In the genomic region with DNA sequence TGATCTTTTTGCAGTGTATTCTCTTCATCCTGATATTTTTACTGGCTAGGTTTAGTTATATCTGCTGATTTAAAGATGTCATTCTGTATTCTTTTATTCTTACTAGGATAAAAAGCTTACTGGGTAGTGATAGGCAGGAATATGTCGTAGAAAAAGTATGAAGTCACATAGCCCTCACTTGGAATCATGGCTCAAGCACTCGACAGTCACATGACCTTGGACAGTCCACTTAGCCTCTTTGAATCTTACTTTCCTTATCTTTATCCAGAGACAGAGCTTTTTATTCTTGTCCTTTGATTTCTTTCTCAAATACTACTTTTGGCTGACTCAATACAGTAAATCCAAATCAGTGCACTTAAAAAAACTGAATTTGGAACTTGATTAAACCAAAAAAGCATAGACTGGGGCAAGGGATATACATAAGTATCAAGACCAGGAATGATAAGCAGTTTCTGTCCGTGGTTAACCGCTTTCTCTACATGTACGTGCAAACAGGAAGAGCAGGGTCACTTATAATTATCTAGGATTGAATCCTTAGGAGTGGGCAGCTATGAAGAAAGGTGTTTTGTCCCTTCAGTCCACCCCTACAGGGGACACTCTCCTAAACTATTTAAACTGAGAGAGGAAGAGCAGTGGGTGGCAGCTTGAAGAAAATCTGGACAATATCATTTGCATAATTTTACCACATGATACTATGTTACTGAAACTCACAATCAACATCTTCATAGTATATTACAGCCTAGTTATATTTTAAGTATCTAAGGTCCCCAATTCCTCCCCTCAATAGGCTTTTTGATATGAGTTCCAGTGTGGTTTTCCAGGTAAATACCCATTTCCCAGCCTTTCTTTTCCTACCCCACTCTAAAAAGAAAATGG, we compare ENCODE assay signal across 20 cellular contexts. TPM values are rescaled to one million over a fixed set of nuclear protein-coding genes. Genes with fewer than 3 reads are reported as not detected.
DNase-seq lines count a peak whose midpoint lies in the region; ATAC-seq and TF ChIP-seq lines count a peak whose summit lies in the region.
"Had no signal": no experiment of that assay in that cellular context is flagged by ENCODE, and none has a peak within 500 bp of the region (broad histone marks: within the 10 kb centered on the region; RNA-seq: fewer than 3 reads in every experiment).

No MANE protein-coding gene starts in this region.

- no peak overlapping the region for H3K27ac ChIP-seq in aorta (ENCODE audit: low read depth in 1 of 2, low read length in 2 of 2)
- H3K27ac ChIP-seq: adrenal gland had no signal

- POLR2A ChIA-PET in activated B cell treated with CpG ODN at 0.5 μM for 24 hours (lab: Charles Lee) = no interaction called here

- H3K36me3 ChIP-seq in aorta (ENCODE audit: control insufficient read depth in 1 of 2, insufficient read depth in 2 of 2, low read length in 1 of 2) = no peaks in the 10 kb centered on the region
- H3K36me3 ChIP-seq: adrenal gland, BE2C had no signal

- H3K4me3 Mint-ChIP-seq in activated B cell treated with CpG ODN at 0.5 μM for 24 hours = peak overlapping the region; percentile 17
- H3K4me3 Mint-ChIP-seq: activated T-cell treated with anti-CD3 and anti-CD28 coated beads, Interleukin-2, amount 50 U/mL, for 24 hours; naive thymus-derived CD4-positive, alpha-beta T cell; stimulated activated memory B cell treated with anti-CD40 and anti-IgM and Interleukin-4, amounts not matched to agents 10 μg/mL and 1 μg/mL and 100 μg/mL, for 72 hours; T-helper 17 cell had no signal

- H3K36me3 Mint-ChIP-seq in activated B cell treated with CpG ODN at 0.5 μM for 24 hours (ENCODE audit: low read depth) = no peaks in the 10 kb centered on the region

- H3K4me1 ChIP-seq in aorta (ENCODE audit: control insufficient read depth in 1 of 2, insufficient read depth in 2 of 2, low read length in 2 of 2) = no peaks in the 10 kb centered on the region
- H3K4me1 ChIP-seq: BE2C had no signal

- H3K4me3 ChIP-seq in aorta (ENCODE audit: low read length in 2 of 2) = no peak overlapping the region

- no peak for TF ChIP-seq CTCF in activated B cell treated with CpG ODN at 0.5 μM for 24 hours (IDR thresholded peaks at IDR 0.05)

- peak overlapping the region; percentile 26 for H3K27ac Mint-ChIP-seq in activated B cell treated with CpG ODN at 0.5 μM for 24 hours
- H3K27ac Mint-ChIP-seq: activated T-cell treated with anti-CD3 and anti-CD28 coated beads, Interleukin-2, amount 50 U/mL, for 24 hours; naive thymus-derived CD4-positive, alpha-beta T cell; stimulated activated memory B cell treated with anti-CD40 and anti-IgM and Interleukin-4, amounts not matched to agents 10 μg/mL and 1 μg/mL and 100 μg/mL, for 72 hours; T-helper 17 cell had no signal

- peaks cover 18% of the 10 kb centered on the region for H3K4me1 Mint-ChIP-seq in activated B cell treated with CpG ODN at 0.5 μM for 24 hours

- no peaks in the 10 kb centered on the region for H3K27me3 ChIP-seq in aorta (ENCODE audit: control insufficient read depth in 1 of 2, insufficient read depth in 2 of 2, low read length in 1 of 2)
- H3K27me3 ChIP-seq: adrenal gland, BE2C had no signal

- intact Hi-C loops in activated B cell treated with CpG ODN at 0.5 μM for 24 hours (cut with micrococcal nuclease) (no loop called here), aorta (cut with DNase I) (no loop called here)

- H3K9me3 Mint-ChIP-seq in activated B cell treated with CpG ODN at 0.5 μM for 24 hours = no peaks in the 10 kb centered on the region
- H3K9me3 Mint-ChIP-seq: activated T-cell treated with anti-CD3 and anti-CD28 coated beads, Interleukin-2, amount 50 U/mL, for 24 hours; naive thymus-derived CD4-positive, alpha-beta T cell; stimulated activated memory B cell treated with anti-CD40 and anti-IgM and Interleukin-4, amounts not matched to agents 10 μg/mL and 1 μg/mL and 100 μg/mL, for 72 hours had no signal

- CTCF ChIA-PET in activated B cell treated with CpG ODN at 0.5 μM for 24 hours (lab: Charles Lee) = interaction anchor here (1.3 to 1.6 kb wide), 3 partner anchors 27 to 132 kb away, joined by 3 to 5 read pairs (median 5); no protein-coding TSS in a partner anchor

- peaks cover 2% of the 10 kb centered on the region for H3K27me3 Mint-ChIP-seq in activated B cell treated with CpG ODN at 0.5 μM for 24 hours

- WGBS in aorta, 2 donors = 64 to 68% methylated on average over 5 of the region's 5 CpGs

- no peak for DNase-seq in activated B cell treated with CpG ODN at 0.5 μM for 24 hours
- no peak for DNase-seq in stimulated activated naive CD4-positive, alpha-beta T cell treated with Interleukin-2 at 50 U/mL for 16 hours (lab: John Stamatoyannopoulos, UW)
- DNase-seq in HCEC 1CT = no peak
- no peak for DNase-seq in aorta
- DNase-seq in cortex of kidney (lab: John Stamatoyannopoulos, UW) = no peak
- DNase-seq: activated CD4-positive, alpha-beta T cell treated with anti-CD3 and anti-CD28 coated beads for 4 hours; activated T-cell treated with anti-CD3 and anti-CD28 coated beads, Interleukin-2, amount 50 U/mL, for 24 hours; BE2C; DMS79 treated with DMSO at 0.1 percent for 48 hours; erythroblast; naive thymus-derived CD4-positive, alpha-beta T cell; NCI-H1105; right cardiac atrium; stimulated activated CD4-positive, alpha-beta T cell treated with anti-CD3 and anti-CD28 coated beads, Interleukin-4, amount 100 ng/mL, for 4 hours; T-helper 17 cell had no signal

- H3K9me3 ChIP-seq in aorta (ENCODE audit: control insufficient read depth, low read length) = no peaks in the 10 kb centered on the region
- H3K9me3 ChIP-seq: adrenal gland, BE2C had no signal

- peak; percentile 78 for ATAC-seq in GM18499 (IDR thresholded peaks at IDR 0.05; ENCODE audit: insufficient read depth, unreplicated experiment)
- ATAC-seq in GM21717 (IDR thresholded peaks at IDR 0.05; ENCODE audit: unreplicated experiment) = peak; percentile 63
- ATAC-seq in HG03342 (IDR thresholded peaks at IDR 0.05; ENCODE audit: unreplicated experiment) = peak; percentile 70
- ATAC-seq in activated B cell treated with CpG ODN at 0.5 μM for 24 hours (ENCODE audit: low read depth) = no peak
- ATAC-seq in aorta (ENCODE audit: low FRiP score) = no peak
- ATAC-seq: naive thymus-derived CD4-positive, alpha-beta T cell; right cardiac atrium; stimulated activated memory B cell treated with anti-CD40 and anti-IgM and Interleukin-4, amounts not matched to agents 10 μg/mL and 1 μg/mL and 100 μg/mL, for 72 hours; T-helper 17 cell had no signal

RNA-seq across cellular contexts. Expression of gene MMP7, which starts 8.0 kb away (rescaled TPM):
- total RNA-seq in activated B cell treated with CpG ODN at 0.5 μM for 24 hours (not detected in 2 replicates), aorta (1 to 10 TPM in 1 of 2 donors, under 1 TPM in 1; 0.42 to 2.2 TPM)
- not detected for polyA plus RNA-seq in aorta
- total RNA-seq: naive thymus-derived CD4-positive, alpha-beta T cell; right cardiac atrium; T-helper 17 cell had no signal
- polyA plus RNA-seq: adrenal gland; naive thymus-derived CD4-positive, alpha-beta T cell; right cardiac atrium had no signal

Comparison
In these comparisons a context has a peak if more than half of its experiments do, and no peak if none do; other contexts are left out.
1. ATAC-seq: peak in GM18499 (single experiment), GM21717 (single experiment) and HG03342 (single experiment); none in activated B cell treated with CpG ODN at 0.5 μM for 24 hours (single experiment) and aorta (single experiment).